9 cellular contexts compared by ENCODE assay signal in the genomic region with DNA sequence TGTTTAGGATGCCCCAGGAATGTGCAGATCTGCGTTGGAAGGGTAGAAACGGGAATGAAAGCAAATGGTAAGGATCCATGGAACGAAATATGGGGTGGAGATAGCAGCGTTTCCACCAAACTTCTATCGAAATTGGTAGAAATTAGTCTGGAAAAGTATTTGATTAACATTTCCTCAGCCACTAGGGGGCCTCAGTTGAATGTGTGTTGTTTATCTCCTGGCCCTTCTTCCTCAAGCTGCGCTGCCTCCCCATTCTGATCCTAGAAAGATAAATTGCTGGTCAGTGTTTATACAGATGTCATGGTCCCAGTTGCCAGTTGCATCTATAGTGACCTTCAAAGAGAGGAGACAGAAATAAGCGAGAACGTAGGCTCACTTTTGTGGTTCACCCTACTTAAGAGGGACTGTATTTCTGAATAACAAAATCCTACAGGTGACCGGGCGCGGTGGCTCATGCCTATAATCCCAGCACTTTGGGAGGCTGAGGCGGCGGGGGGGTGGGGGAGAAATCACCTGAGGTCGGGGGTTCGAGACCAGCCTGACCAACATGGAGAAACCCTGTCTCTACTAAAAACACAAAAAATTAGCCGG.
DNase-seq lines count a peak whose midpoint lies in the region; ATAC-seq and TF ChIP-seq lines count a peak whose summit lies in the region.
"Had no signal": no experiment of that assay in that cellular context is flagged by ENCODE, and none has a peak within 500 bp of the region (broad histone marks: within the 10 kb centered on the region; RNA-seq: fewer than 3 reads in every experiment).

No MANE protein-coding gene starts in this region.

- H3K27me3 ChIP-seq in PC-9 (ENCODE audit: insufficient read depth, low read depth): no peaks in the 10 kb centered on the region
- H3K27me3 ChIP-seq: SJSA1 had no signal

- no peaks in the 10 kb centered on the region for H3K4me1 Mint-ChIP-seq in T-helper 2 cell treated with Interferon-gamma antibody and Interleukin-4, amounts not matched to agents 5 μg/mL and 100 μg/mL, for 36 hours (ENCODE audit: low read depth)

- no peaks in the 10 kb centered on the region for H3K36me3 Mint-ChIP-seq in T-helper 2 cell treated with Interferon-gamma antibody and Interleukin-4, amounts not matched to agents 5 μg/mL and 100 μg/mL, for 36 hours (ENCODE audit: low read depth)

- ATAC-seq in GM21526 (IDR thresholded peaks at IDR 0.05; ENCODE audit: low FRiP score, unreplicated experiment) (no peak), HG02870 (IDR thresholded peaks at IDR 0.05; ENCODE audit: unreplicated experiment) (no peak)

- CTCF ChIA-PET in PC-9 (lab: Charles Lee): no interaction called here

- H3K4me1 ChIP-seq in PC-9 (replicated peaks; ENCODE audit: insufficient read depth): no peaks in the 10 kb centered on the region

- H3K27ac Mint-ChIP-seq in T-helper 2 cell treated with Interferon-gamma antibody and Interleukin-4, amounts not matched to agents 5 μg/mL and 100 μg/mL, for 36 hours: no peak overlapping the region

- no peaks in the 10 kb centered on the region for H3K9me2 ChIP-seq in PC-9 (ENCODE audit: insufficient read depth)

- no peaks in the 10 kb centered on the region for H3K9me3 Mint-ChIP-seq in T-helper 2 cell treated with Interferon-gamma antibody and Interleukin-4, amounts not matched to agents 5 μg/mL and 100 μg/mL, for 36 hours

- no peak overlapping the region for H3K4me3 Mint-ChIP-seq in T-helper 2 cell treated with Interferon-gamma antibody and Interleukin-4, amounts not matched to agents 5 μg/mL and 100 μg/mL, for 36 hours

- no TSS peak for BruUV-seq in PC-9 (replicated peaks; lab: Mats Ljungman, UMichigan)

- DNase-seq in DMS 273 (lab: John Stamatoyannopoulos, UW; ENCODE audit: unreplicated experiment): peak; percentile 79
- DNase-seq in HT1080 (ENCODE audit: low read depth): peak; percentile 63
- peak in 1 of 2 experiments; percentile 1 for DNase-seq in PC-9
- peak; percentile 36 for DNase-seq in fibroblast of peridontal ligament (ENCODE audit: extremely low read depth)
- peak; percentile 63 for DNase-seq in superior temporal gyrus (ENCODE audit: extremely low spot score)
- DNase-seq in T-helper 2 cell treated with Interferon-gamma antibody and Interleukin-4, amounts not matched to agents 5 μg/mL and 100 μg/mL, for 36 hours (ENCODE audit: low spot score): no peak

- H3K79me2 ChIP-seq in PC-9 (ENCODE audit: low read depth): no peaks in the 10 kb centered on the region

- no peaks in the 10 kb centered on the region for H3K9me3 ChIP-seq in PC-9 (ENCODE audit: insufficient read depth, low read depth)
- H3K9me3 ChIP-seq: SJSA1 had no signal

- H3K36me3 ChIP-seq in PC-9 (ENCODE audit: low read depth): no peaks in the 10 kb centered on the region
- H3K36me3 ChIP-seq: SJSA1 had no signal

- H2AFZ ChIP-seq in PC-9: no peak overlapping the region

- POLR2A ChIA-PET in PC-9 (lab: Charles Lee; ENCODE audit: unreplicated experiment): no interaction called here

- peak; percentile 70 for TF ChIP-seq CTCF in PC-9 (conservative IDR thresholded peaks at IDR 0.05)

- no peaks in the 10 kb centered on the region for H4K20me1 ChIP-seq in PC-9 (ENCODE audit: insufficient read depth)

- no peaks in the 10 kb centered on the region for H3F3A ChIP-seq in PC-9 (ENCODE audit: insufficient read depth, low read depth)

- intact Hi-C loops in PC-9 (cut with micrococcal nuclease; ENCODE audit: unreplicated experiment): loop anchor here (10.0 kb wide), 1 partner anchor 297 kb away; no protein-coding TSS in a partner anchor

- no peak overlapping the region for H3K4me3 ChIP-seq in PC-9
- H3K4me3 ChIP-seq: SJSA1 had no signal

- no peak overlapping the region for H3K4me2 ChIP-seq in PC-9

- no peak overlapping the region for H3K27ac ChIP-seq in PC-9
- H3K27ac ChIP-seq: SJSA1 had no signal

- H3K27me3 Mint-ChIP-seq in T-helper 2 cell treated with Interferon-gamma antibody and Interleukin-4, amounts not matched to agents 5 μg/mL and 100 μg/mL, for 36 hours (ENCODE audit: low read depth): no peaks in the 10 kb centered on the region
